In the genomic region with DNA sequence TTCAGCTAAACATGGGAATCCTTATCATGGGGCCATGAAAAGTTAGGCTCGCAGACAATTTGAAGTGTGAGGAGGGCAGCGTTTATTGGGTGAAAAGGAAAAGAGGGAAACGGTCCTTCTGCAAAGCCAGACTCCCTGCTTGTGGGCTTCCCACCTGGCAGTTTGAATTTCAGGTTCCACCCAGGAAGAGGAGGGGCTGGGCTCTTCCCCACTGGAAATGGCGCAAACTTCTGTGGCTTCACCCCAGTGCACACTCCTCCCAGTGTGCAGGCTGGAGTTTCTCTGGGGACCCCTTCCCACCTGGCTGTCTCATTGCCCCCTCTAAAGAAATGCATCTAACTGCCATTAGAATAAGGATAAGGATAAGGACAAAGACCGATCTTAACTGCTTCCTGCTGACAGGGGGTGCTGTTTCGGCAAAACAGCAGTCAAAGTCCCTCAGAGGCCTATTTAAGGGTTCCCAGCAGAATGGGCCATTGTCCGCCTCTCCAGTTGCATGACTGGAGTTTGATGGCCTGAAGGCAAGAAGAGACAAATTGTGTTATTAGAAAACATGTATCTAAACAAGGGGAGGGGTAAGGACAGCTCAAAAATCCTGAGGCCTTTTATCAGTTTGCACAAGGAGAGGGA, we compare ENCODE assay signal across 12 cellular contexts. TPM values are rescaled to one million over a fixed set of nuclear protein-coding genes. Genes with fewer than 3 reads are reported as not detected.
DNase-seq lines count a peak whose midpoint lies in the region; ATAC-seq and TF ChIP-seq lines count a peak whose summit lies in the region.
"Had no signal": no experiment of that assay in that cellular context is flagged by ENCODE, and none has a peak within 500 bp of the region (broad histone marks: within the 10 kb centered on the region; RNA-seq: fewer than 3 reads in every experiment).

No MANE protein-coding gene starts in this region.

- intact Hi-C loops in testis (cut with DNase I; ENCODE audit: low total_unique reads), result no loop called here

- H3K9me3 ChIP-seq in testis, result no peaks in the 10 kb centered on the region
- H3K9me3 ChIP-seq: suprapubic skin had no signal

- no peak for TF ChIP-seq POLR2A in testis (IDR thresholded peaks at IDR 0.05)

- H3K36me3 ChIP-seq in testis (ENCODE audit: low read depth, missing control alignments), result no peaks in the 10 kb centered on the region

- TF ChIP-seq CTCF in AG10803 (conservative IDR thresholded peaks at IDR 0.05; ENCODE audit: low read length) (peak; percentile 5; the same call in 1 of the 2 replicates), GM12872 (IDR thresholded peaks at IDR 0.05; ENCODE audit: insufficient read depth, low read depth, low read length) (peak; percentile 26; the same call in 1 of the 3 replicates), fibroblast of pulmonary artery (IDR thresholded peaks at IDR 0.05; ENCODE audit: low read length, missing control alignments) (peak; percentile 8), testis (IDR thresholded peaks at IDR 0.05) (no peak)

- H3K4me3 ChIP-seq in AG10803 (ENCODE audit: low read length) (no peak overlapping the region), fibroblast of pulmonary artery (replicated peaks; ENCODE audit: low read depth, low read length) (no peak overlapping the region), testis (no peak overlapping the region)
- H3K4me3 ChIP-seq: suprapubic skin had no signal

- DNase-seq in AG10803 (ENCODE audit: low read depth) (no peak), RPMI8226 (peak; percentile 19), fibroblast of pulmonary artery (ENCODE audit: low read depth) (peak; percentile 13), superior temporal gyrus (ENCODE audit: extremely low spot score) (no peak), testis (no peak)
- no peak for DNase-seq in activated CD4-positive, CD25-positive, alpha-beta regulatory T cell (lab: John Stamatoyannopoulos, UW)
- DNase-seq: NCI-H187; stimulated activated CD4-positive, alpha-beta T cell treated with anti-CD3 and anti-CD28 coated beads, Interleukin-12 subunit alpha, Interleukin-12 subunit beta, amount 100 ng/mL, for 4 hours had no signal

- WGBS in testis, 2 donors, result 89 to 92% methylated on average over 7 of the region's 7 CpGs

- no peak overlapping the region for H3K27ac ChIP-seq in testis

- ATAC-seq in GM21528 (IDR thresholded peaks at IDR 0.05; ENCODE audit: low FRiP score, unreplicated experiment), result no peak

- no peaks in the 10 kb centered on the region for H3K27me3 ChIP-seq in testis
- H3K27me3 ChIP-seq: suprapubic skin had no signal

- no peaks in the 10 kb centered on the region for H3K4me1 ChIP-seq in testis

RNA-seq across cellular contexts. Expression of a gene that starts 20.4 kb away (rescaled TPM):
- total RNA-seq in testis, result 1 to 10 TPM; 1.3 to 1.9 TPM
- 3.2 TPM for polyA plus RNA-seq in testis (ENCODE audit: insufficient read depth, low read depth, low replicate concordance)
- total RNA-seq: lung microvascular endothelial cell, suprapubic skin had no signal

RNA-seq across cellular contexts. Expression of a gene that starts 46.5 kb away (rescaled TPM):
- total RNA-seq in testis, result 10 to 100 TPM; 34.3 to 39.8 TPM
- polyA plus RNA-seq in testis (ENCODE audit: insufficient read depth, low read depth, low replicate concordance), result 35.7 TPM

Comparison
In these comparisons a context has a peak if more than half of its experiments do, and no peak if none do; other contexts are left out.
1. DNase-seq: peak in RPMI8226 (single experiment) and fibroblast of pulmonary artery (single experiment); none in AG10803 (single experiment), activated CD4-positive, CD25-positive, alpha-beta regulatory T cell (0 of 4), superior temporal gyrus (single experiment) and testis (single experiment).
2. CTCF ChIP-seq: peak in AG10803 (single experiment), GM12872 (single experiment) and fibroblast of pulmonary artery (single experiment); none in testis (0 of 3).